In the genomic region with DNA sequence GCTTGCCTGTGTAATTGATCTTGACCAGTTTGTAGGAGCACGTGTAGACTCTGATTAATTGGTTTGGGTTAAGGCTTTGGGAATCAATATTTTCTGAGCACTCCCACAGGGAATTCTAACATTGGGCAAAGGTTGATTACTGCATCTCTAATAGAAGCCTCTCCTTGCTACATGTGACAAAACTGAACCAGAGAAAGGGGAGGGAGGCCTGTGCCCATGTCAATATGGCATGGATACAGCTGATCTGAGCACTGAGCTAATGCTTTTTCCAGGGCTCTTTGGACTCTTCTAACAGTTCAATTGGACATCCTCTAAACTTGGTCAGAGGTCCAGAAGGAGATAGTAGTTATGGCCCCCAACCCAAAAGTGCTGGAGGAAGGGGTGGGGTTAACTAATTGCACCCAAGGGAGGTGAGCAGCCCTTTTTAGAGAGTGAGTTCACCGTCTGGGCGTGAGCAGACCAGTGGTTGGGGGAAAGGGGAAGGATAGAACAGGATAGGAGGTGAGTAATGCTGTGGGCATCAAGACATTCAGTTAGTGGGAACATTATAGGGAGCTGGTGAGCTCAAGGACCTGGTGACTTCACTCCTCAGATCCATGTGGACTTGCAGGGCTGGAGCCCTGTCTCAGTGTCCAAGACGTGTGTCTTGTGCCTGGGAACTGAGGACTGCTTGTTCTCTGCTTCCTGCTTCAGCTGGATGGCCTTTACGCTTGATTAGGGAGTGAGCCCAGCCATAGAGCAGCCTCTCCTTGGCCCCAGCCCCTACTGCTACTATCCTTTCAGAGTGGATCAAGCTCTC, we compare ENCODE assay signal across 10 cellular contexts. TPM values are rescaled to one million over a fixed set of nuclear protein-coding genes. Genes with fewer than 3 reads are reported as not detected.
DNase-seq lines count a peak whose midpoint lies in the region; ATAC-seq, FAIRE-seq and TF ChIP-seq lines count a peak whose summit lies in the region.
"Had no signal": no experiment of that assay in that cellular context is flagged by ENCODE, and none has a peak within 500 bp of the region (broad histone marks: within the 10 kb centered on the region; RNA-seq: fewer than 3 reads in every experiment).

No MANE protein-coding gene starts in this region.

- H2AFZ ChIP-seq in smooth muscle cell (ENCODE audit: low read depth) (no peak overlapping the region), GM23338 (no peak overlapping the region)

- H3K36me3 ChIP-seq in smooth muscle cell (ENCODE audit: low read depth), result no peaks in the 10 kb centered on the region
- no peaks in the 10 kb centered on the region for H3K36me3 ChIP-seq in GM23338 (ENCODE audit: insufficient read depth)
- H3K36me3 ChIP-seq: pancreas had no signal

- H3K4me2 ChIP-seq in smooth muscle cell (no peak overlapping the region), GM23338 (no peak overlapping the region)

- H3K9ac ChIP-seq in smooth muscle cell (ENCODE audit: low read depth), result peak overlapping the region; percentile 11

- H3K4me3 ChIP-seq in foreskin fibroblast (ENCODE audit: low read depth in 1 of 2, low read length in 2 of 2) (no peak overlapping the region), smooth muscle cell (no peak overlapping the region), GM23338 (no peak overlapping the region)
- H3K4me3 ChIP-seq: pancreas had no signal

- H3K4me1 Mint-ChIP-seq in T-helper 17 cell, result peaks cover 57% of the 10 kb centered on the region
- peaks cover 20% of the 10 kb centered on the region for H3K4me1 Mint-ChIP-seq in GM23338

- no peaks in the 10 kb centered on the region; the same call in 2 of the 3 replicates for H3K9me3 Mint-ChIP-seq in GM23338

- 51% methylated on average over 5 of the region's 5 CpGs for WGBS in smooth muscle cell (ENCODE audit: low lambda C conversion rate)

- H3K4me1 ChIP-seq in smooth muscle cell (ENCODE audit: low read depth) (no peaks in the 10 kb centered on the region), GM23338 (ENCODE audit: insufficient read depth) (no peaks in the 10 kb centered on the region)
- H3K4me1 ChIP-seq: pancreas had no signal

- H3K9me2 ChIP-seq in GM23338 (ENCODE audit: insufficient read depth), result no peaks in the 10 kb centered on the region

- peak overlapping the region; percentile 98 for H3K27ac Mint-ChIP-seq in T-helper 17 cell
- no peak overlapping the region for H3K27ac Mint-ChIP-seq in GM23338

- H3F3A ChIP-seq in smooth muscle cell (ENCODE audit: low read depth) (no peaks in the 10 kb centered on the region), GM23338 (replicated peaks; ENCODE audit: low read depth) (no peaks in the 10 kb centered on the region)

- H4K20me1 ChIP-seq in smooth muscle cell (ENCODE audit: low read depth) (peaks cover 89% of the 10 kb centered on the region), GM23338 (replicated peaks; ENCODE audit: insufficient read depth) (no peaks in the 10 kb centered on the region)

- peak; percentile 63 for FAIRE-seq in GM19239 (lab: Jason Lieb, UNC)
- FAIRE-seq: pancreas had no signal

- H3K9me3 ChIP-seq in T-helper 17 cell (ENCODE audit: control insufficient read depth, low read length, poor library complexity, severe bottlenecking) (no peaks in the 10 kb centered on the region), smooth muscle cell (replicated peaks; ENCODE audit: low read depth) (no peaks in the 10 kb centered on the region)
- H3K9me3 ChIP-seq: pancreas had no signal

- H3K27me3 Mint-ChIP-seq in T-helper 17 cell, result no peaks in the 10 kb centered on the region
- peaks cover 1% of the 10 kb centered on the region for H3K27me3 Mint-ChIP-seq in GM23338 (ENCODE audit: insufficient read depth, low read depth, poor library complexity)

- H3K27me3 ChIP-seq in smooth muscle cell (ENCODE audit: low read depth) (no peaks in the 10 kb centered on the region), GM23338 (ENCODE audit: insufficient read depth) (no peaks in the 10 kb centered on the region)
- H3K27me3 ChIP-seq: pancreas had no signal

- no peak for DNase-seq in GM19239 (ENCODE audit: insufficient read length, low spot score)
- DNase-seq in T-helper 17 cell, result no peak
- peak; percentile 78 for DNase-seq in foreskin fibroblast
- no peak for DNase-seq in smooth muscle cell (lab: John Stamatoyannopoulos, UW; ENCODE audit: unreplicated experiment)
- no peak for DNase-seq in midbrain (lab: John Stamatoyannopoulos, UW)
- no peak for DNase-seq in stimulated activated CD4-positive, alpha-beta T cell treated with anti-CD3 and anti-CD28 coated beads, Interleukin-2, amount 100 ng/mL, for 24 hours
- no peak for DNase-seq in NCI-H748 (lab: John Stamatoyannopoulos, UW; ENCODE audit: unreplicated experiment)
- DNase-seq in GM23338 (ENCODE audit: low spot score), result no peak
- DNase-seq: NCI-H1436, pancreas had no signal

- H3K4me3 Mint-ChIP-seq in T-helper 17 cell (peak overlapping the region; percentile 53), GM23338 (no peak overlapping the region)

- peaks cover 3% of the 10 kb centered on the region for H3K36me3 Mint-ChIP-seq in T-helper 17 cell (ENCODE audit: low read depth)
- peaks cover 12% of the 10 kb centered on the region for H3K36me3 Mint-ChIP-seq in GM23338 (ENCODE audit: low read depth)

- peak overlapping the region; percentile 83 for H3K27ac ChIP-seq in smooth muscle cell (ENCODE audit: low read depth)
- no peak overlapping the region for H3K27ac ChIP-seq in GM23338 (ENCODE audit: low read depth)
- H3K27ac ChIP-seq: pancreas had no signal

- H3K79me2 ChIP-seq in smooth muscle cell (ENCODE audit: low read depth), result peaks cover 91% of the 10 kb centered on the region
- peaks cover 69% of the 10 kb centered on the region for H3K79me2 ChIP-seq in GM23338 (replicated peaks; ENCODE audit: insufficient read depth)

- TF ChIP-seq CTCF in foreskin fibroblast (IDR thresholded peaks at IDR 0.05; ENCODE audit: low read depth, low read length) (no peak), smooth muscle cell (IDR thresholded peaks at IDR 0.05; ENCODE audit: borderline replicate concordance, insufficient read depth, poor library complexity, severe bottlenecking) (no peak), GM23338 (conservative IDR thresholded peaks at IDR 0.05; ENCODE audit: low read depth in 2 of 2) (no peak)

- no peak for ATAC-seq in T-helper 17 cell
- ATAC-seq in GM23338, result no peak

TF ChIP-seq in GM23338, 12 proteins besides CTCF, POLR2A, EP300 and RAD21 (continues in another document):
- TF ChIP-seq ZNF462 (CRISPR knock-in tag; IDR thresholded peaks at IDR 0.05), result no peak
- TF ChIP-seq EZH2phosphoT487 (IDR thresholded peaks at IDR 0.05; ENCODE audit: unreplicated experiment), result no peak

RNA-seq across cellular contexts. Expression of gene MSN, which starts 22.8 kb away (rescaled TPM):
- 100 to 1,000 TPM; 344 to 390 TPM for total RNA-seq in T-helper 17 cell
- total RNA-seq in smooth muscle cell, result 355 and 379 TPM in 2 replicates
- polyA plus RNA-seq in smooth muscle cell, result 292 and 416 TPM in 2 replicates
- total RNA-seq in GM23338 (2014; rRNA removed; shearing (Covaris generic)), result 111 and 120 TPM in 2 replicates
- 47.5 and 49.2 TPM in 2 replicates for polyA plus RNA-seq in GM23338 (2016; fragmentation: Nextera tagmentation; extraction: Ambion mirVana)

Comparison
In these comparisons a context has a peak if more than half of its experiments do, and no peak if none do; other contexts are left out.
1. DNase-seq: peak in foreskin fibroblast (2 of 2); none in GM19239 (single experiment), T-helper 17 cell (0 of 3), smooth muscle cell (single experiment), midbrain (single experiment), stimulated activated CD4-positive, alpha-beta T cell treated with anti-CD3 and anti-CD28 coated beads, Interleukin-2, amount 100 ng/mL, for 24 hours (0 of 2), NCI-H748 (single experiment) and GM23338 (single experiment).